Comparison of ENCODE assay signal across 2 cellular contexts in the genomic region with DNA sequence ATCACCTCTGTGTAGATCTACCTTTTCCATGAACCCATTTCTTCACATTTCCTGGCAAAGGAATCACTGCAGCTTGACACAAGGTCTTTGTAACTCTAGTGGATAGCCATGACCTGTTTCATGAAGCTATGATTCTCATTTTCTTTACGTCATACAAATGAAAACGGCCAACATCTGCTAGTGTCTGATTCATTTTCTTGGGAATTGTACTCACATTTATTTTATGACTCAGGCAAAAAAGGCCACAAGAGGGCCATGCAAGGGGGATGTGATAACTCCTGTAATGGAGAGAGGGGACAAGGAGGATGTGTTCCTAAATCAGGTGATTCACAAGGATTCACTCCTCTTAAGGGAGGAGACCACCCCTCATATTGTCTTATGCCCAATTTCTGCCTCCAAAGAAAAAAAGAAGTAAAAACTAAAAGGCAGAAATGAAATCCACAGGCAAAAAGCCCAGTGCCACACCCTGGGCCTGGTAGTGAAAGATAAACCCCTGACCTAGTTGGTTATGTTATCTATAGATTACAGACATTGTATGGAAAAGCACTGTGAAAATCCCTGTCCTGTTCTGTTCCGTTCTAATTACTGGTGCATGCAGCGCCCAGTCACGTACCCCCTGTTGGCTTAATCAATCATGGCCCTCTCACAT.
TF ChIP-seq lines count a peak whose summit lies in the region.

No MANE protein-coding gene starts in this region.

TF ChIP-seq in GM23338, 12 proteins besides CTCF, POLR2A, EP300 and RAD21 (continued from another document):
- TF ChIP-seq, protein P1, sequence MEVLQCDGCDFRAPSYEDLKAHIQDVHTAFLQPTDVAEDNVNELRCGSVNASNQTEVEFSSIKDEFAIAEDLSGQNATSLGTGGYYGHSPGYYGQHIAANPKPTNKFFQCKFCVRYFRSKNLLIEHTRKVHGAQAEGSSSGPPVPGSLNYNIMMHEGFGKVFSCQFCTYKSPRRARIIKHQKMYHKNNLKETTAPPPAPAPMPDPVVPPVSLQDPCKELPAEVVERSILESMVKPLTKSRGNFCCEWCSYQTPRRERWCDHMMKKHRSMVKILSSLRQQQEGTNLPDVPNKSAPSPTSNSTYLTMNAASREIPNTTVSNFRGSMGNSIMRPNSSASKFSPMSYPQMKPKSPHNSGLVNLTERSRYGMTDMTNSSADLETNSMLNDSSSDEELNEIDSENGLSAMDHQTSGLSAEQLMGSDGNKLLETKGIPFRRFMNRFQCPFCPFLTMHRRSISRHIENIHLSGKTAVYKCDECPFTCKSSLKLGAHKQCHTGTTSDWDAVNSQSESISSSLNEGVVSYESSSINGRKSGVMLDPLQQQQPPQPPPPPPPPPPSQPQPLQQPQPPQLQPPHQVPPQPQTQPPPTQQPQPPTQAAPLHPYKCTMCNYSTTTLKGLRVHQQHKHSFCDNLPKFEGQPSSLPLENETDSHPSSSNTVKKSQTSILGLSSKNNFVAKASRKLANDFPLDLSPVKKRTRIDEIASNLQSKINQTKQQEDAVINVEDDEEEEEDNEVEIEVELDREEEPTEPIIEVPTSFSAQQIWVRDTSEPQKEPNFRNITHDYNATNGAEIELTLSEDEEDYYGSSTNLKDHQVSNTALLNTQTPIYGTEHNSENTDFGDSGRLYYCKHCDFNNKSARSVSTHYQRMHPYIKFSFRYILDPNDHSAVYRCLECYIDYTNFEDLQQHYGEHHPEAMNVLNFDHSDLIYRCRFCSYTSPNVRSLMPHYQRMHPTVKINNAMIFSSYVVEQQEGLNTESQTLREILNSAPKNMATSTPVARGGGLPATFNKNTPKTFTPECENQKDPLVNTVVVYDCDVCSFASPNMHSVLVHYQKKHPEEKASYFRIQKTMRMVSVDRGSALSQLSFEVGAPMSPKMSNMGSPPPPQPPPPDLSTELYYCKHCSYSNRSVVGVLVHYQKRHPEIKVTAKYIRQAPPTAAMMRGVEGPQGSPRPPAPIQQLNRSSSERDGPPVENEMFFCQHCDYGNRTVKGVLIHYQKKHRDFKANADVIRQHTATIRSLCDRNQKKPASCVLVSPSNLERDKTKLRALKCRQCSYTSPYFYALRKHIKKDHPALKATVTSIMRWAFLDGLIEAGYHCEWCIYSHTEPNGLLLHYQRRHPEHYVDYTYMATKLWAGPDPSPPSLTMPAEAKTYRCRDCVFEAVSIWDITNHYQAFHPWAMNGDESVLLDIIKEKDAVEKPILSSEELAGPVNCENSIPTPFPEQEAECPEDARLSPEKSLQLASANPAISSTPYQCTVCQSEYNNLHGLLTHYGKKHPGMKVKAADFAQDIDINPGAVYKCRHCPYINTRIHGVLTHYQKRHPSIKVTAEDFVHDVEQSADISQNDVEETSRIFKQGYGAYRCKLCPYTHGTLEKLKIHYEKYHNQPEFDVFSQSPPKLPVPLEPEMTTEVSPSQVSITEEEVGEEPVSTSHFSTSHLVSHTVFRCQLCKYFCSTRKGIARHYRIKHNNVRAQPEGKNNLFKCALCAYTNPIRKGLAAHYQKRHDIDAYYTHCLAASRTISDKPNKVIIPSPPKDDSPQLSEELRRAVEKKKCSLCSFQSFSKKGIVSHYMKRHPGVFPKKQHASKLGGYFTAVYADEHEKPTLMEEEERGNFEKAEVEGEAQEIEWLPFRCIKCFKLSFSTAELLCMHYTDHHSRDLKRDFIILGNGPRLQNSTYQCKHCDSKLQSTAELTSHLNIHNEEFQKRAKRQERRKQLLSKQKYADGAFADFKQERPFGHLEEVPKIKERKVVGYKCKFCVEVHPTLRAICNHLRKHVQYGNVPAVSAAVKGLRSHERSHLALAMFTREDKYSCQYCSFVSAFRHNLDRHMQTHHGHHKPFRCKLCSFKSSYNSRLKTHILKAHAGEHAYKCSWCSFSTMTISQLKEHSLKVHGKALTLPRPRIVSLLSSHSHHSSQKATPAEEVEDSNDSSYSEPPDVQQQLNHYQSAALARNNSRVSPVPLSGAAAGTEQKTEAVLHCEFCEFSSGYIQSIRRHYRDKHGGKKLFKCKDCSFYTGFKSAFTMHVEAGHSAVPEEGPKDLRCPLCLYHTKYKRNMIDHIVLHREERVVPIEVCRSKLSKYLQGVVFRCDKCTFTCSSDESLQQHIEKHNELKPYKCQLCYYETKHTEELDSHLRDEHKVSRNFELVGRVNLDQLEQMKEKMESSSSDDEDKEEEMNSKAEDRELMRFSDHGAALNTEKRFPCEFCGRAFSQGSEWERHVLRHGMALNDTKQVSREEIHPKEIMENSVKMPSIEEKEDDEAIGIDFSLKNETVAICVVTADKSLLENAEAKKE (CRISPR knock-in tag; IDR thresholded peaks at IDR 0.05) = no peak
- TF ChIP-seq ZNF331 (CRISPR knock-in tag; IDR thresholded peaks at IDR 0.05; ENCODE audit: low read depth) = no peak
- TF ChIP-seq NANOG (IDR thresholded peaks at IDR 0.05; ENCODE audit: borderline replicate concordance) = no peak
- no peak for TF ChIP-seq CREB1 (CRISPR knock-in tag; IDR thresholded peaks at IDR 0.05; ENCODE audit: low read depth)
- no peak for TF ChIP-seq ZNF114 (CRISPR knock-in tag; IDR thresholded peaks at IDR 0.05)
- no peak for TF ChIP-seq EZH2 (IDR thresholded peaks at IDR 0.05; ENCODE audit: low read depth, unreplicated experiment)
- no peak for TF ChIP-seq STAT1 (IDR thresholded peaks at IDR 0.05; ENCODE audit: unreplicated experiment)
- TF ChIP-seq JUNB (IDR thresholded peaks at IDR 0.05; ENCODE audit: unreplicated experiment) = no peak
- TF ChIP-seq EZH2phosphoT487 (IDR thresholded peaks at IDR 0.05; ENCODE audit: unreplicated experiment) = no peak
- TF ChIP-seq POLR2AphosphoS5 (IDR thresholded peaks at IDR 0.05; ENCODE audit: low read depth) = no peak
- TF ChIP-seq, protein P2, sequence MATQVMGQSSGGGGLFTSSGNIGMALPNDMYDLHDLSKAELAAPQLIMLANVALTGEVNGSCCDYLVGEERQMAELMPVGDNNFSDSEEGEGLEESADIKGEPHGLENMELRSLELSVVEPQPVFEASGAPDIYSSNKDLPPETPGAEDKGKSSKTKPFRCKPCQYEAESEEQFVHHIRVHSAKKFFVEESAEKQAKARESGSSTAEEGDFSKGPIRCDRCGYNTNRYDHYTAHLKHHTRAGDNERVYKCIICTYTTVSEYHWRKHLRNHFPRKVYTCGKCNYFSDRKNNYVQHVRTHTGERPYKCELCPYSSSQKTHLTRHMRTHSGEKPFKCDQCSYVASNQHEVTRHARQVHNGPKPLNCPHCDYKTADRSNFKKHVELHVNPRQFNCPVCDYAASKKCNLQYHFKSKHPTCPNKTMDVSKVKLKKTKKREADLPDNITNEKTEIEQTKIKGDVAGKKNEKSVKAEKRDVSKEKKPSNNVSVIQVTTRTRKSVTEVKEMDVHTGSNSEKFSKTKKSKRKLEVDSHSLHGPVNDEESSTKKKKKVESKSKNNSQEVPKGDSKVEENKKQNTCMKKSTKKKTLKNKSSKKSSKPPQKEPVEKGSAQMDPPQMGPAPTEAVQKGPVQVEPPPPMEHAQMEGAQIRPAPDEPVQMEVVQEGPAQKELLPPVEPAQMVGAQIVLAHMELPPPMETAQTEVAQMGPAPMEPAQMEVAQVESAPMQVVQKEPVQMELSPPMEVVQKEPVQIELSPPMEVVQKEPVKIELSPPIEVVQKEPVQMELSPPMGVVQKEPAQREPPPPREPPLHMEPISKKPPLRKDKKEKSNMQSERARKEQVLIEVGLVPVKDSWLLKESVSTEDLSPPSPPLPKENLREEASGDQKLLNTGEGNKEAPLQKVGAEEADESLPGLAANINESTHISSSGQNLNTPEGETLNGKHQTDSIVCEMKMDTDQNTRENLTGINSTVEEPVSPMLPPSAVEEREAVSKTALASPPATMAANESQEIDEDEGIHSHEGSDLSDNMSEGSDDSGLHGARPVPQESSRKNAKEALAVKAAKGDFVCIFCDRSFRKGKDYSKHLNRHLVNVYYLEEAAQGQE (IDR thresholded peaks at IDR 0.05; ENCODE audit: unreplicated experiment) = no peak

TF ChIP-seq in SK-N-SH treated with all-trans-retinoic acid at 6 μM for 48 hours, 23 proteins besides CTCF, POLR2A, EP300 and RAD21 (continued from another document):
- TF ChIP-seq, protein P3, sequence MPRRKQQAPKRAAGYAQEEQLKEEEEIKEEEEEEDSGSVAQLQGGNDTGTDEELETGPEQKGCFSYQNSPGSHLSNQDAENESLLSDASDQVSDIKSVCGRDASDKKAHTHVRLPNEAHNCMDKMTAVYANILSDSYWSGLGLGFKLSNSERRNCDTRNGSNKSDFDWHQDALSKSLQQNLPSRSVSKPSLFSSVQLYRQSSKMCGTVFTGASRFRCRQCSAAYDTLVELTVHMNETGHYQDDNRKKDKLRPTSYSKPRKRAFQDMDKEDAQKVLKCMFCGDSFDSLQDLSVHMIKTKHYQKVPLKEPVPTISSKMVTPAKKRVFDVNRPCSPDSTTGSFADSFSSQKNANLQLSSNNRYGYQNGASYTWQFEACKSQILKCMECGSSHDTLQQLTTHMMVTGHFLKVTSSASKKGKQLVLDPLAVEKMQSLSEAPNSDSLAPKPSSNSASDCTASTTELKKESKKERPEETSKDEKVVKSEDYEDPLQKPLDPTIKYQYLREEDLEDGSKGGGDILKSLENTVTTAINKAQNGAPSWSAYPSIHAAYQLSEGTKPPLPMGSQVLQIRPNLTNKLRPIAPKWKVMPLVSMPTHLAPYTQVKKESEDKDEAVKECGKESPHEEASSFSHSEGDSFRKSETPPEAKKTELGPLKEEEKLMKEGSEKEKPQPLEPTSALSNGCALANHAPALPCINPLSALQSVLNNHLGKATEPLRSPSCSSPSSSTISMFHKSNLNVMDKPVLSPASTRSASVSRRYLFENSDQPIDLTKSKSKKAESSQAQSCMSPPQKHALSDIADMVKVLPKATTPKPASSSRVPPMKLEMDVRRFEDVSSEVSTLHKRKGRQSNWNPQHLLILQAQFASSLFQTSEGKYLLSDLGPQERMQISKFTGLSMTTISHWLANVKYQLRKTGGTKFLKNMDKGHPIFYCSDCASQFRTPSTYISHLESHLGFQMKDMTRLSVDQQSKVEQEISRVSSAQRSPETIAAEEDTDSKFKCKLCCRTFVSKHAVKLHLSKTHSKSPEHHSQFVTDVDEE (CRISPR knock-in tag; IDR thresholded peaks at IDR 0.05) = no peak
- TF ChIP-seq ISL1 (CRISPR knock-in tag; IDR thresholded peaks at IDR 0.05) (no peak), OSR1 (CRISPR knock-in tag; IDR thresholded peaks at IDR 0.05) (no peak), RARB (CRISPR knock-in tag; IDR thresholded peaks at IDR 0.05) (no peak), ZFP30 (CRISPR knock-in tag; IDR thresholded peaks at IDR 0.05) (no peak), TOX (CRISPR knock-in tag; IDR thresholded peaks at IDR 0.05; ENCODE audit: borderline replicate concordance) (no peak), SNAI2 (CRISPR knock-in tag; IDR thresholded peaks at IDR 0.05) (no peak)
- TF ChIP-seq, protein P4, sequence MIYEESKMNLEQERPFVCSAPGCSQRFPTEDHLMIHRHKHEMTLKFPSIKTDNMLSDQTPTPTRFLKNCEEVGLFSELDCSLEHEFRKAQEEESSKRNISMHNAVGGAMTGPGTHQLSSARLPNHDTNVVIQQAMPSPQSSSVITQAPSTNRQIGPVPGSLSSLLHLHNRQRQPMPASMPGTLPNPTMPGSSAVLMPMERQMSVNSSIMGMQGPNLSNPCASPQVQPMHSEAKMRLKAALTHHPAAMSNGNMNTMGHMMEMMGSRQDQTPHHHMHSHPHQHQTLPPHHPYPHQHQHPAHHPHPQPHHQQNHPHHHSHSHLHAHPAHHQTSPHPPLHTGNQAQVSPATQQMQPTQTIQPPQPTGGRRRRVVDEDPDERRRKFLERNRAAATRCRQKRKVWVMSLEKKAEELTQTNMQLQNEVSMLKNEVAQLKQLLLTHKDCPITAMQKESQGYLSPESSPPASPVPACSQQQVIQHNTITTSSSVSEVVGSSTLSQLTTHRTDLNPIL (CRISPR knock-in tag; IDR thresholded peaks at IDR 0.05; ENCODE audit: low read depth) = no peak
